In genomic region chr2:165114345-165114943, GRCh38 we compare ENCODE assay signal across 11 cellular contexts.
DNase-seq lines count a peak whose midpoint lies in the region; ATAC-seq and TF ChIP-seq lines count a peak whose summit lies in the region.
"Had no signal": no experiment of that assay in that cellular context is flagged by ENCODE, and none has a peak within 500 bp of the region (broad histone marks: within the 10 kb centered on the region; RNA-seq: fewer than 3 reads in every experiment).

No MANE protein-coding gene starts in this region.

- in situ Hi-C loops in Caki2 (cut with HindIII; ENCODE audit: low pct_unique_long_range_greater_than_20kb, low sequenced_read_pairs) = no loop called here

- DNase-seq in Caki2 (ENCODE audit: low read depth) (peak; percentile 76), NCI-H2171 treated with DMSO at 0.1 percent for 48 hours (lab: John Stamatoyannopoulos, UW) (peak; percentile 67), caudate nucleus (lab: John Stamatoyannopoulos, UW) (peak in 23 of 61 donors; percentile 1 to 77 (median 17)), kidney tubule cell (ENCODE audit: low spot score) (peak; percentile 86), ascending aorta (ENCODE audit: low spot score in 2 of 2) (no peak), uterus (no peak), NCI-H187 (lab: John Stamatoyannopoulos, UW) (no peak)
- no peak for DNase-seq in stimulated activated naive CD8-positive, alpha-beta T cell treated with anti-CD3 and anti-CD28 coated beads, Interleukin-15, amount 100 ng/mL, for 72 hours
- DNase-seq: CD4-positive, CD25-positive, alpha-beta regulatory T cell; Right ventricle myocardium superior; testis had no signal

- intact Hi-C loops in ascending aorta (cut with DNase I) = no loop called here
- intact Hi-C loops in uterus (cut with DNase I; ENCODE audit: low total_unique reads) = no loop called here

- H3K27ac ChIP-seq in caudate nucleus (ENCODE audit: low read depth, low read length) = peak overlapping the region; percentile 69
- H3K27ac ChIP-seq in ascending aorta = no peak overlapping the region
- H3K27ac ChIP-seq in uterus = no peak overlapping the region
- H3K27ac ChIP-seq: testis had no signal

- H3K4me1 ChIP-seq in ascending aorta (no peaks in the 10 kb centered on the region), uterus (no peaks in the 10 kb centered on the region)
- H3K4me1 ChIP-seq: testis had no signal

- H3K36me3 ChIP-seq in ascending aorta = no peaks in the 10 kb centered on the region
- no peaks in the 10 kb centered on the region for H3K36me3 ChIP-seq in uterus

- no peaks in the 10 kb centered on the region for H3K9me3 Mint-ChIP-seq in stimulated activated naive CD8-positive, alpha-beta T cell treated with anti-CD3 and anti-CD28 coated beads, Interleukin-15, amount 100 ng/mL, for 72 hours

- H3K9me3 ChIP-seq in ascending aorta = no peaks in the 10 kb centered on the region
- no peaks in the 10 kb centered on the region for H3K9me3 ChIP-seq in uterus
- H3K9me3 ChIP-seq: testis had no signal

- no peak for ATAC-seq in stimulated activated naive CD8-positive, alpha-beta T cell treated with anti-CD3 and anti-CD28 coated beads, Interleukin-15, amount 100 ng/mL, for 72 hours

- H3K27me3 ChIP-seq in ascending aorta (no peaks in the 10 kb centered on the region), uterus (no peaks in the 10 kb centered on the region)
- H3K27me3 ChIP-seq: testis had no signal

- no peak for TF ChIP-seq POLR2A in uterus (IDR thresholded peaks at IDR 0.05)

- no peaks in the 10 kb centered on the region for H3K27me3 Mint-ChIP-seq in stimulated activated naive CD8-positive, alpha-beta T cell treated with anti-CD3 and anti-CD28 coated beads, Interleukin-15, amount 100 ng/mL, for 72 hours
- H3K27me3 Mint-ChIP-seq: CD4-positive, CD25-positive, alpha-beta regulatory T cell had no signal

- H3K4me3 Mint-ChIP-seq in stimulated activated naive CD8-positive, alpha-beta T cell treated with anti-CD3 and anti-CD28 coated beads, Interleukin-15, amount 100 ng/mL, for 72 hours = no peak overlapping the region
- H3K4me3 Mint-ChIP-seq: CD4-positive, CD25-positive, alpha-beta regulatory T cell had no signal

- H3K4me3 ChIP-seq in ascending aorta (no peak overlapping the region), uterus (no peak overlapping the region)
- H3K4me3 ChIP-seq: testis had no signal

- no peaks in the 10 kb centered on the region for H3K4me1 Mint-ChIP-seq in stimulated activated naive CD8-positive, alpha-beta T cell treated with anti-CD3 and anti-CD28 coated beads, Interleukin-15, amount 100 ng/mL, for 72 hours
- H3K4me1 Mint-ChIP-seq: CD4-positive, CD25-positive, alpha-beta regulatory T cell had no signal

- no peak for TF ChIP-seq CTCF in ascending aorta (IDR thresholded peaks at IDR 0.05)
- TF ChIP-seq CTCF in uterus (IDR thresholded peaks at IDR 0.05) = no peak

- H3K27ac Mint-ChIP-seq in stimulated activated naive CD8-positive, alpha-beta T cell treated with anti-CD3 and anti-CD28 coated beads, Interleukin-15, amount 100 ng/mL, for 72 hours = no peak overlapping the region
- H3K27ac Mint-ChIP-seq: CD4-positive, CD25-positive, alpha-beta regulatory T cell had no signal

Comparison
In these comparisons a context has a peak if more than half of its experiments do, and no peak if none do; other contexts are left out.
1. DNase-seq: peak in Caki2 (single experiment), NCI-H2171 treated with DMSO at 0.1 percent for 48 hours (single experiment) and kidney tubule cell (single experiment); none in ascending aorta (0 of 2), uterus (0 of 2), stimulated activated naive CD8-positive, alpha-beta T cell treated with anti-CD3 and anti-CD28 coated beads, Interleukin-15, amount 100 ng/mL, for 72 hours (0 of 2) and NCI-H187 (0 of 2).